ENCODE assay signal across 8 cellular contexts in genomic region chr5:150000261-150000989, GRCh38. TPM values are rescaled to one million over a fixed set of nuclear protein-coding genes. Genes with fewer than 3 reads are reported as not detected.
A peak's percentile ranks its signal among the peaks of the same experiment; 100 is the strongest.
DNase-seq lines count a peak whose midpoint lies in the region; FAIRE-seq and TF ChIP-seq lines count a peak whose summit lies in the region.

A gene with protein sequence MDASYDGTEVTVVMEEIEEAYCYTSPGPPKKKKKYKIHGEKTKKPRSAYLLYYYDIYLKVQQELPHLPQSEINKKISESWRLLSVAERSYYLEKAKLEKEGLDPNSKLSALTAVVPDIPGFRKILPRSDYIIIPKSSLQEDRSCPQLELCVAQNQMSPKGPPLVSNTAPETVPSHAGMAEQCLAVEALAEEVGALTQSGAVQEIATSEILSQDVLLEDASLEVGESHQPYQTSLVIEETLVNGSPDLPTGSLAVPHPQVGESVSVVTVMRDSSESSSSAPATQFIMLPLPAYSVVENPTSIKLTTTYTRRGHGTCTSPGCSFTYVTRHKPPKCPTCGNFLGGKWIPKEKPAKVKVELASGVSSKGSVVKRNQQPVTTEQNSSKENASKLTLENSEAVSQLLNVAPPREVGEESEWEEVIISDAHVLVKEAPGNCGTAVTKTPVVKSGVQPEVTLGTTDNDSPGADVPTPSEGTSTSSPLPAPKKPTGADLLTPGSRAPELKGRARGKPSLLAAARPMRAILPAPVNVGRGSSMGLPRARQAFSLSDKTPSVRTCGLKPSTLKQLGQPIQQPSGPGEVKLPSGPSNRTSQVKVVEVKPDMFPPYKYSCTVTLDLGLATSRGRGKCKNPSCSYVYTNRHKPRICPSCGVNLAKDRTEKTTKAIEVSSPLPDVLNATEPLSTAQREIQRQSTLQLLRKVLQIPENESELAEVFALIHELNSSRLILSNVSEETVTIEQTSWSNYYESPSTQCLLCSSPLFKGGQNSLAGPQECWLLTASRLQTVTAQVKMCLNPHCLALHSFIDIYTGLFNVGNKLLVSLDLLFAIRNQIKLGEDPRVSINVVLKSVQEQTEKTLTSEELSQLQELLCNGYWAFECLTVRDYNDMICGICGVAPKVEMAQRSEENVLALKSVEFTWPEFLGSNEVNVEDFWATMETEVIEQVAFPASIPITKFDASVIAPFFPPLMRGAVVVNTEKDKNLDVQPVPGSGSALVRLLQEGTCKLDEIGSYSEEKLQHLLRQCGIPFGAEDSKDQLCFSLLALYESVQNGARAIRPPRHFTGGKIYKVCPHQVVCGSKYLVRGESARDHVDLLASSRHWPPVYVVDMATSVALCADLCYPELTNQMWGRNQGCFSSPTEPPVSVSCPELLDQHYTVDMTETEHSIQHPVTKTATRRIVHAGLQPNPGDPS (N-terminal part only) (plus strand): TSS chr5:150000739. CDS start chr5:150004853, 4,114 bp downstream.
TIGD6 (minus strand) TSS chr5:150000654; CDS start chr5:149996348, 4,306 bp downstream.

- H3K27me3 ChIP-seq in HAP-1 (ENCODE audit: low read depth) (no peaks in the 10 kb centered on the region), MG63 (no peaks in the 10 kb centered on the region), neural progenitor cell (no peaks in the 10 kb centered on the region), stomach smooth muscle (ENCODE audit: control insufficient read depth in 1 of 2, insufficient read depth in 2 of 2, low read length in 2 of 2) (no peaks in the 10 kb centered on the region)

- H3K9me3 Mint-ChIP-seq in neural progenitor cell, result no peaks in the 10 kb centered on the region

- peak; percentile 93 to 94 for DNase-seq in HAP-1 (ENCODE audit: low spot score in 2 of 2)
- DNase-seq in MG63, result peak; percentile 98
- DNase-seq in SHP77 (lab: John Stamatoyannopoulos, UW), result peak; percentile 94 to 95
- peak; percentile 84 for DNase-seq in activated gamma-delta T cell treated with Interleukin-2 at 50 U/mL for 16 hours
- peak; percentile 91 to 97 for DNase-seq in foreskin fibroblast
- DNase-seq in neural progenitor cell (ENCODE audit: low spot score), result peak; percentile 95

- in situ Hi-C loops in HAP-1 (cut with MboI; ENCODE audit: low sequenced_read_pairs), result no loop called here

- H3K36me3 ChIP-seq in HAP-1 (replicated peaks) (peaks cover 11% of the 10 kb centered on the region), MG63 (peaks cover 46% of the 10 kb centered on the region), neural progenitor cell (no peaks in the 10 kb centered on the region), stomach smooth muscle (ENCODE audit: control insufficient read depth in 2 of 2, insufficient read depth in 2 of 2, low read length in 2 of 2) (peaks cover 3 to 8% of the 10 kb centered on the region in 2 donors)

- H3K4me1 Mint-ChIP-seq in neural progenitor cell, result peaks cover 26% of the 10 kb centered on the region

- H3K27ac ChIP-seq in neural progenitor cell (peak within 1 kb of the TSS; percentile 64), stomach smooth muscle (ENCODE audit: low read length) (peak within 1 kb of the TSS; percentile 92)

- H3K4me2 ChIP-seq in neural progenitor cell, result peak within 1 kb of the TSS; percentile 83

- H3K9me3 ChIP-seq in HAP-1, result no peaks in the 10 kb centered on the region
- H3K9me3 ChIP-seq in MG63, result no peaks in the 10 kb centered on the region
- H3K9me3 ChIP-seq in neural progenitor cell (ENCODE audit: low read depth), result no peaks in the 10 kb centered on the region
- no peaks in the 10 kb centered on the region for H3K9me3 ChIP-seq in stomach smooth muscle (ENCODE audit: control insufficient read depth in 2 of 2, low read length in 2 of 2)

- H3K27me3 Mint-ChIP-seq in neural progenitor cell (ENCODE audit: insufficient read depth, low read depth), result peaks cover 2% of the 10 kb centered on the region

- peaks cover 10% of the 10 kb centered on the region for H3K4me1 ChIP-seq in HAP-1
- peaks cover 13% of the 10 kb centered on the region for H3K4me1 ChIP-seq in neural progenitor cell
- peaks cover 23% of the 10 kb centered on the region for H3K4me1 ChIP-seq in stomach smooth muscle (ENCODE audit: control insufficient read depth, insufficient read depth, low read length)

- H3K4me3 ChIP-seq in HAP-1 (peak within 1 kb of the TSS; percentile 85), MG63 (peak within 1 kb of the TSS; percentile 94), foreskin fibroblast (ENCODE audit: low read depth in 1 of 2, low read length in 2 of 2) (peak within 1 kb of the TSS; percentile 85 to 98), neural progenitor cell (peak within 1 kb of the TSS; percentile 76), stomach smooth muscle (ENCODE audit: low read length in 2 of 2) (peak within 1 kb of the TSS; percentile 95 to 99)

- peak within 1 kb of the TSS; percentile 96 for H3K4me3 Mint-ChIP-seq in neural progenitor cell

- H3K36me3 Mint-ChIP-seq in neural progenitor cell, result peaks cover 12% of the 10 kb centered on the region

- H3K27ac Mint-ChIP-seq in neural progenitor cell, result peak within 1 kb of the TSS; percentile 93

- peaks cover 22% of the 10 kb centered on the region for H3F3A ChIP-seq in neural progenitor cell (ENCODE audit: low read depth)

- H3K79me2 ChIP-seq in neural progenitor cell (ENCODE audit: low read depth), result peaks cover 48% of the 10 kb centered on the region

- peak; percentile 72 for FAIRE-seq in G401.6 (lab: Jason Lieb, UNC)

- peak within 1 kb of the TSS; percentile 56 for H3K9ac ChIP-seq in neural progenitor cell
- peak within 1 kb of the TSS; percentile 97 to 99 for H3K9ac ChIP-seq in stomach smooth muscle (ENCODE audit: low read length in 2 of 2)

- TF ChIP-seq CTCF in foreskin fibroblast (IDR thresholded peaks at IDR 0.05; ENCODE audit: low read depth, low read length) (no peak), neural progenitor cell (IDR thresholded peaks at IDR 0.05) (peak; percentile 12)

- peak within 1 kb of the TSS; percentile 57 for H2AFZ ChIP-seq in neural progenitor cell (replicated peaks)

- peaks cover 22% of the 10 kb centered on the region for H4K20me1 ChIP-seq in neural progenitor cell (ENCODE audit: low read depth)

RNA-seq across cellular contexts. Expression of the first gene that starts in this region (rescaled TPM):
- 28.9 and 38.2 TPM in 2 replicates for total RNA-seq in MG63 (2014; rRNA removed; shearing (Covaris generic); ENCODE audit: low replicate concordance)
- total RNA-seq in neural progenitor cell (ENCODE audit: low replicate concordance), result 23.1 and 31.3 TPM in 2 replicates

RNA-seq across cellular contexts. Expression of gene TIGD6, which starts in this region (rescaled TPM):
- total RNA-seq in MG63 (2014; rRNA removed; shearing (Covaris generic); ENCODE audit: low replicate concordance), result 4.9 and 6.6 TPM in 2 replicates
- 4.1 and 4.7 TPM in 2 replicates for total RNA-seq in neural progenitor cell (ENCODE audit: low replicate concordance)

Comparison
In these comparisons a context has a peak if more than half of its experiments do, and no peak if none do; other contexts are left out.
1. Peak in every context shown above with its lines: DNase-seq, H3K4me3 ChIP-seq and H3K27ac ChIP-seq.